ENCODE assay signal across 1 cellular context in the genomic region with DNA sequence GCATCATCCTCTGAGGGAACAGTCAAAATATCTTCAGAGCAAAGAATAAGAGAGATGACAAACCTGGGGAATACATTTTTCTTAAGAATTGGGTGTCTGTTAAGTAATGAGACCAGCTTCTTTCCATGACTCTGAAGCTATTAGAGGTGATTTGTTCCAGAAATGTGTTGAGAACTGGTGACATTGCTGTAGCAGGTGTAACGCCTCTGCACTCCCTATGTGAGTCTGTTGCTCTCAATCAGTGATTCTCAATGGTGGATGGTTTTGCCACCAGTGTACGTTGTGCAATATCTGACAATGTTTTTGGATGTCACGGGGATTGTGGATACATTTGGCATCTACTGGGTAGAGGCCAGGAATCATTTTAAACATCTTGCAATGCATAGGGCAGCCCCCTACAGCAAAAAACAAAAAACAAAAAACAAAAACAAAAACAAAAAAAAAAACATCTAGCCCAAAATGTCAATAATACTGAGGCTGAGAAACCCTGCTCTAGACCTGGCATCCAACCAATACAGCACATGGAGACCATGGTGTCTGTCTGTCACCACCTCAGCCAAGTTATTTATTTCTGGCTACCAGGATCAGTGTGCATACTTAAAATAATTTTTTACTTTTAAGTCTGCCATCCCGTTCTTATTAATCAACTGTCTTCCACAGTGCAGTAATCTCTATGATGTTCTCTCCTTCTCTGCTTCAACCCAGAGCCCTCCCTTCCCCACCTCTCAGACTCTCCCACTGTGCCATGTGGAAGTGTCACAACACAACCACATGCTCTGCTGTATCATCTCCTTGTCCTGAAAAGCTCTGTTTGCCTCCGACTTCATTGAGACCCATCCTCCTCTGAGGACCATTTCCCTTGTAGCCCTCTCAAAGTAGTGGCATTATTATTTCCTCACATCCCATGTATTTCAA.
TF ChIP-seq lines count a peak whose summit lies in the region.

No MANE protein-coding gene starts in this region.

TF ChIP-seq in K562, 482 proteins besides CTCF, POLR2A, EP300 and RAD21:
- TF ChIP-seq CEBPB (tag; IDR thresholded peaks at IDR 0.05) (0 out of 2 replicates have a peak, but pooled peaks have one; percentile 15), RFX5 (IDR thresholded peaks at IDR 0.05; ENCODE audit: low read depth, low read length) (no peak), CEBPG (CRISPR knock-in tag; IDR thresholded peaks at IDR 0.05) (no peak), CEBPG (tag; conservative IDR thresholded peaks at IDR 0.05 in 1 of 2, IDR thresholded peaks at IDR 0.05 in 1 of 2) (0 out of 4 replicates have a peak, but pooled peaks of 1 of the 2 experiments have one; percentile 16)
